In genomic region chr1:230682274-230682673, GRCh38 we compare ENCODE assay signal across 10 cellular contexts. TPM values are rescaled to one million over a fixed set of nuclear protein-coding genes. Genes with fewer than 3 reads are reported as not detected.
DNase-seq lines count a peak whose midpoint lies in the region; ATAC-seq and TF ChIP-seq lines count a peak whose summit lies in the region.
"Had no signal": no experiment of that assay in that cellular context is flagged by ENCODE, and none has a peak within 500 bp of the region (broad histone marks: within the 10 kb centered on the region; RNA-seq: fewer than 3 reads in every experiment).

No MANE protein-coding gene starts in this region.

- no peaks in the 10 kb centered on the region for H3K4me1 Mint-ChIP-seq in activated naive CD4-positive, alpha-beta T cell treated with anti-CD3 and anti-CD28 coated beads, Interleukin-2, amount 50 U/mL, for 24 hours
- H3K4me1 Mint-ChIP-seq in T-helper 17 cell (peaks cover 2% of the 10 kb centered on the region), immature natural killer cell (peaks cover 18 to 23% of the 10 kb centered on the region in 2 donors)

- no peaks in the 10 kb centered on the region for H3K9me3 Mint-ChIP-seq in activated naive CD4-positive, alpha-beta T cell treated with anti-CD3 and anti-CD28 coated beads, Interleukin-2, amount 50 U/mL, for 24 hours
- H3K9me3 Mint-ChIP-seq in activated naive CD4-positive, alpha-beta T cell treated with anti-CD3 and anti-CD28 coated beads, Interleukin-2, amount 50 U/mL, for 72 hours = no peaks in the 10 kb centered on the region
- H3K9me3 Mint-ChIP-seq in immature natural killer cell = no peaks in the 10 kb centered on the region

- no peak for ATAC-seq in activated naive CD4-positive, alpha-beta T cell treated with anti-CD3 and anti-CD28 coated beads, Interleukin-2, amount 50 U/mL, for 72 hours
- no peak for ATAC-seq in T-helper 17 cell

- H3K4me1 ChIP-seq in effector memory CD4-positive, alpha-beta T cell (ENCODE audit: control insufficient read depth, insufficient read depth, low read length, poor library complexity, severe bottlenecking) = no peaks in the 10 kb centered on the region

- H3K4me3 Mint-ChIP-seq in activated naive CD4-positive, alpha-beta T cell treated with anti-CD3 and anti-CD28 coated beads, Interleukin-2, amount 50 U/mL, for 24 hours = no peak overlapping the region
- H3K4me3 Mint-ChIP-seq in T-helper 17 cell = no peak overlapping the region
- H3K4me3 Mint-ChIP-seq in immature natural killer cell = peak overlapping the region in 2 of 5 donors; percentile 13 to 71

- H3K9me3 ChIP-seq in T-helper 17 cell (ENCODE audit: control insufficient read depth, low read length, poor library complexity, severe bottlenecking) (no peaks in the 10 kb centered on the region), WERI-Rb-1 (ENCODE audit: severe bottlenecking) (no peaks in the 10 kb centered on the region)
- H3K9me3 ChIP-seq in effector memory CD4-positive, alpha-beta T cell (ENCODE audit: control insufficient read depth, low read length) = no peaks in the 10 kb centered on the region

- peak overlapping the region; percentile 30 for H3K27ac Mint-ChIP-seq in activated naive CD4-positive, alpha-beta T cell treated with anti-CD3 and anti-CD28 coated beads, Interleukin-2, amount 50 U/mL, for 24 hours
- peak overlapping the region in 1 of 2 donors; percentile 78 for H3K27ac Mint-ChIP-seq in activated naive CD4-positive, alpha-beta T cell treated with anti-CD3 and anti-CD28 coated beads, Interleukin-2, amount 50 U/mL, for 72 hours
- peak overlapping the region; percentile 79 for H3K27ac Mint-ChIP-seq in T-helper 17 cell
- peak overlapping the region in 4 of 6 donors; percentile 13 to 87 (median 46) for H3K27ac Mint-ChIP-seq in immature natural killer cell

- H3K27me3 Mint-ChIP-seq in activated naive CD4-positive, alpha-beta T cell treated with anti-CD3 and anti-CD28 coated beads, Interleukin-2, amount 50 U/mL, for 24 hours = no peaks in the 10 kb centered on the region
- H3K27me3 Mint-ChIP-seq in T-helper 17 cell (no peaks in the 10 kb centered on the region), immature natural killer cell (ENCODE audit: low read depth in 3 of 3) (no peaks in the 10 kb centered on the region)

- no peak for TF ChIP-seq CTCF in WERI-Rb-1 (IDR thresholded peaks at IDR 0.05; ENCODE audit: low read depth, low read length)

- no peaks in the 10 kb centered on the region for H3K27me3 ChIP-seq in WERI-Rb-1 (ENCODE audit: insufficient read depth, low read depth, severe bottlenecking)
- H3K27me3 ChIP-seq in effector memory CD4-positive, alpha-beta T cell (replicated peaks; ENCODE audit: control insufficient read depth, insufficient read depth, low read length, poor library complexity, severe bottlenecking) = no peaks in the 10 kb centered on the region

- H3K4me3 ChIP-seq in WERI-Rb-1 (ENCODE audit: low read depth, low read length) = no peak overlapping the region
- H3K4me3 ChIP-seq in effector memory CD4-positive, alpha-beta T cell (ENCODE audit: insufficient read depth, low read depth, low read length, poor library complexity, severe bottlenecking) = no peak overlapping the region
- H3K4me3 ChIP-seq: SK-N-MC had no signal

- H3K36me3 ChIP-seq in WERI-Rb-1 = peaks cover 77% of the 10 kb centered on the region
- peaks cover 94% of the 10 kb centered on the region for H3K36me3 ChIP-seq in effector memory CD4-positive, alpha-beta T cell (ENCODE audit: control insufficient read depth, insufficient read depth, low read length)

- no peak for DNase-seq in activated naive CD4-positive, alpha-beta T cell treated with anti-CD3 and anti-CD28 coated beads, Interleukin-2, amount 50 U/mL, for 72 hours (ENCODE audit: low spot score in 2 of 2)
- no peak for DNase-seq in T-helper 17 cell
- no peak for DNase-seq in immature natural killer cell
- no peak for DNase-seq in WERI-Rb-1
- no peak for DNase-seq in stimulated activated CD4-positive, alpha-beta T cell treated with anti-CD3 and anti-CD28 coated beads, Interleukin-2, amount 100 ng/mL, for 24 hours
- no peak for DNase-seq in effector memory CD4-positive, alpha-beta T cell
- DNase-seq: stimulated activated CD4-positive, alpha-beta T cell treated with anti-CD3 and anti-CD28 coated beads, Interleukin-2, amount 100 ng/mL, for 48 hours had no signal

- H3K27ac ChIP-seq in temporal lobe (ENCODE audit: low read depth, low read length) (peak overlapping the region; percentile 23), WERI-Rb-1 (no peak overlapping the region)
- H3K27ac ChIP-seq in effector memory CD4-positive, alpha-beta T cell (ENCODE audit: insufficient read depth, low read length, poor library complexity, severe bottlenecking) = no peak overlapping the region
- H3K27ac ChIP-seq: SK-N-MC had no signal

- peaks cover 9% of the 10 kb centered on the region for H3K36me3 Mint-ChIP-seq in activated naive CD4-positive, alpha-beta T cell treated with anti-CD3 and anti-CD28 coated beads, Interleukin-2, amount 50 U/mL, for 24 hours
- peaks cover 0 to 6% of the 10 kb centered on the region in 2 donors for H3K36me3 Mint-ChIP-seq in activated naive CD4-positive, alpha-beta T cell treated with anti-CD3 and anti-CD28 coated beads, Interleukin-2, amount 50 U/mL, for 72 hours
- H3K36me3 Mint-ChIP-seq in T-helper 17 cell (ENCODE audit: low read depth) (peaks cover 5% of the 10 kb centered on the region), immature natural killer cell (peaks cover 36 to 77% (median 51%) of the 10 kb centered on the region in 3 donors)

RNA-seq across cellular contexts. Expression of gene AGT, which starts 31.6 kb away (rescaled TPM):
- total RNA-seq in activated naive CD4-positive, alpha-beta T cell treated with anti-CD3 and anti-CD28 coated beads, Interleukin-2, amount 50 U/mL, for 72 hours = not detected
- total RNA-seq in T-helper 17 cell = not detected
- not detected for polyA plus RNA-seq in immature natural killer cell
- 6.4 TPM for total RNA-seq in temporal lobe

RNA-seq across cellular contexts. Expression of gene COG2, which starts 40.0 kb away (rescaled TPM):
- 10 to 100 TPM in 1 of 2 donors, 1 to 10 TPM in 1; 9.8 to 30.8 TPM for total RNA-seq in activated naive CD4-positive, alpha-beta T cell treated with anti-CD3 and anti-CD28 coated beads, Interleukin-2, amount 50 U/mL, for 72 hours
- 10 to 100 TPM; 20.6 to 22.7 TPM for total RNA-seq in T-helper 17 cell
- 10 to 100 TPM; 22.4 to 32.8 (median 28.1) TPM for polyA plus RNA-seq in immature natural killer cell
- total RNA-seq in temporal lobe = 20.2 TPM
